13 cellular contexts compared by ENCODE assay signal in genomic region chr3:170360476-170360875, GRCh38. TPM values are rescaled to one million over a fixed set of nuclear protein-coding genes. Genes with fewer than 3 reads are reported as not detected.
DNase-seq lines count a peak whose midpoint lies in the region; ATAC-seq, FAIRE-seq and TF ChIP-seq lines count a peak whose summit lies in the region.
"Had no signal": no experiment of that assay in that cellular context is flagged by ENCODE, and none has a peak within 500 bp of the region (broad histone marks: within the 10 kb centered on the region; RNA-seq: fewer than 3 reads in every experiment).

No MANE protein-coding gene starts in this region.

- TF ChIP-seq RAD21 in K562 (CRISPR knock-in tag; conservative IDR thresholded peaks at IDR 0.05 in 1 of 2, IDR thresholded peaks at IDR 0.05 in 1 of 2) = no peak

- H3K27me3 ChIP-seq in right atrium auricular region = no peaks in the 10 kb centered on the region
- no peaks in the 10 kb centered on the region for H3K27me3 ChIP-seq in K562 (ENCODE audit: control insufficient read depth in 2 of 2, insufficient read depth in 2 of 2, low read length in 2 of 2)
- H3K27me3 ChIP-seq in gastrocnemius medialis = no peaks in the 10 kb centered on the region

- WGBS in K562 (ENCODE audit: insufficient coverage, low coverage, missing lambda C conversion rate) = 91% methylated on average over 5 of the region's 5 CpGs

- H3K27me3 Mint-ChIP-seq in memory B cell = no peaks in the 10 kb centered on the region
- H3K27me3 Mint-ChIP-seq in activated T-helper 1 cell treated with anti-CD3 and anti-CD28 coated beads, Interleukin-12 subunit alpha, Interleukin-12 subunit beta, Interleukin-2, Interleukin-4 antibody, amounts not matched to agents 30 ng/mL and 10 ng/mL and 1 ng/mL, durations not matched to agents 14 hours and 24 hours and 36 hours (ENCODE audit: insufficient read depth) = peaks cover 2% of the 10 kb centered on the region
- H3K27me3 Mint-ChIP-seq: stimulated activated memory B cell treated with anti-CD40 and anti-IgM and Interleukin-4, amounts not matched to agents 10 μg/mL and 1 μg/mL and 100 μg/mL, for 72 hours had no signal

- H3K9me1 ChIP-seq in K562 (ENCODE audit: control insufficient read depth, insufficient read depth, low read length) = no peaks in the 10 kb centered on the region

- CTCF ChIA-PET in K562 (lab: Yijun Ruan, JAX; ENCODE audit: low intra/inter-chr PET ratio) = no interaction called here

- H3K4me2 ChIP-seq in K562 (ENCODE audit: insufficient read depth, low read length) = peak overlapping the region; percentile 71

- DNase-seq in right atrium auricular region (ENCODE audit: low spot score) (no peak), Right ventricle myocardium inferior (ENCODE audit: missing footprints) (no peak), K562 (ENCODE audit: extremely low read depth in 1 of 4, low spot score in 3 of 4) (no peak), memory B cell (ENCODE audit: low spot score in 2 of 2) (no peak), globus pallidus (ENCODE audit: low spot score) (no peak), SIG-M5 (lab: John Stamatoyannopoulos, UW) (no peak), gastrocnemius medialis (no peak)
- DNase-seq in activated T-helper 1 cell treated with anti-CD3 and anti-CD28 coated beads, Interleukin-12 subunit alpha, Interleukin-12 subunit beta, Interleukin-2, Interleukin-4 antibody, amounts not matched to agents 30 ng/mL and 10 ng/mL and 1 ng/mL, durations not matched to agents 14 hours and 24 hours and 36 hours (ENCODE audit: low spot score) = no peak
- DNase-seq: activated CD4-positive, alpha-beta T cell treated with anti-CD3 and anti-CD28 coated beads for 1 hour; activated effector memory CD4-positive, alpha-beta T cell treated with Interleukin-2 at 50 U/mL for 16 hours; NCI-H2171 treated with DMSO at 0.1 percent for 48 hours; stimulated activated CD4-positive, alpha-beta T cell treated with anti-CD3 and anti-CD28 coated beads, Interleukin-15, amount 100 ng/mL, for 24 hours had no signal

- H4K20me1 ChIP-seq in K562 (replicated peaks; ENCODE audit: control insufficient read depth, insufficient read depth, low read length) = peaks cover 4% of the 10 kb centered on the region; the same call in 1 of the 2 replicates

- POLR2A ChIA-PET in K562 (lab: Yijun Ruan, JAX) = interaction anchor here (0.6 to 1.3 kb wide), 2 partner anchors 9 to 13 kb away, joined by 5 read pairs; no protein-coding TSS in a partner anchor

- peaks cover 15% of the 10 kb centered on the region for H3K36me3 Mint-ChIP-seq in memory B cell
- peaks cover 40% of the 10 kb centered on the region for H3K36me3 Mint-ChIP-seq in activated T-helper 1 cell treated with anti-CD3 and anti-CD28 coated beads, Interleukin-12 subunit alpha, Interleukin-12 subunit beta, Interleukin-2, Interleukin-4 antibody, amounts not matched to agents 30 ng/mL and 10 ng/mL and 1 ng/mL, durations not matched to agents 14 hours and 24 hours and 36 hours (ENCODE audit: low read depth)

- intact Hi-C loops in Right ventricle myocardium inferior (cut with DNase I) = no loop called here
- intact Hi-C loops in K562 (cut with micrococcal nuclease) = loop anchor here (2.0 to 5.0 kb wide), 3 partner anchors 50 to 138 kb away; partner anchors contain the start of gene PRKCI
- intact Hi-C loops in activated T-helper 1 cell treated with anti-CD3 and anti-CD28 coated beads, Interleukin-12 subunit alpha, Interleukin-12 subunit beta, Interleukin-2, Interleukin-4 antibody, amounts not matched to agents 30 ng/mL and 10 ng/mL and 1 ng/mL, durations not matched to agents 14 hours and 24 hours and 36 hours (cut with micrococcal nuclease) = loop anchor here (2.0 kb wide), 1 partner anchor 14 kb away; no protein-coding TSS in a partner anchor
- intact Hi-C loops in gastrocnemius medialis (cut with DNase I; ENCODE audit: low total_unique reads) = no loop called here

- BruUV-seq in K562 (replicated peaks; lab: Mats Ljungman, UMichigan) = no TSS peak

- no peaks in the 10 kb centered on the region for H3K9me3 Mint-ChIP-seq in memory B cell
- H3K9me3 Mint-ChIP-seq in activated T-helper 1 cell treated with anti-CD3 and anti-CD28 coated beads, Interleukin-12 subunit alpha, Interleukin-12 subunit beta, Interleukin-2, Interleukin-4 antibody, amounts not matched to agents 30 ng/mL and 10 ng/mL and 1 ng/mL, durations not matched to agents 14 hours and 24 hours and 36 hours = no peaks in the 10 kb centered on the region
- H3K9me3 Mint-ChIP-seq: stimulated activated memory B cell treated with anti-CD40 and anti-IgM and Interleukin-4, amounts not matched to agents 10 μg/mL and 1 μg/mL and 100 μg/mL, for 72 hours had no signal

- H3K36me3 ChIP-seq in right atrium auricular region (peaks cover 13% of the 10 kb centered on the region), K562 (ENCODE audit: control insufficient read depth, insufficient read depth, low read length) (peaks cover 25% of the 10 kb centered on the region), gastrocnemius medialis (peaks cover 0 to 4% of the 10 kb centered on the region in 2 donors)

- peaks cover 39% of the 10 kb centered on the region for H3K4me1 Mint-ChIP-seq in memory B cell
- peaks cover 44% of the 10 kb centered on the region for H3K4me1 Mint-ChIP-seq in activated T-helper 1 cell treated with anti-CD3 and anti-CD28 coated beads, Interleukin-12 subunit alpha, Interleukin-12 subunit beta, Interleukin-2, Interleukin-4 antibody, amounts not matched to agents 30 ng/mL and 10 ng/mL and 1 ng/mL, durations not matched to agents 14 hours and 24 hours and 36 hours (ENCODE audit: low read depth)

- 0 out of 4 replicates have a peak overlapping the region, but pooled peaks of 1 of the 2 experiments have one; percentile 23 for H3K9ac ChIP-seq in K562 (ENCODE audit: insufficient read depth in 1 of 2, low read depth in 2 of 2, low read length in 2 of 2)

- H3K27ac ChIP-seq in right atrium auricular region (no peak overlapping the region), K562 (ENCODE audit: extremely low read depth, low read depth, low read length) (0 out of 3 replicates have a peak overlapping the region, but pooled peaks have one; percentile 54), gastrocnemius medialis (no peak overlapping the region)

- TF ChIP-seq CTCF in right atrium auricular region (IDR thresholded peaks at IDR 0.05) (no peak), K562 (IDR thresholded peaks at IDR 0.05 in 2 of 3, conservative IDR thresholded peaks at IDR 0.05 in 1 of 3; ENCODE audit: insufficient read depth in 2 of 3, low read depth in 1 of 3, low read length in 3 of 3) (no peak), gastrocnemius medialis (IDR thresholded peaks at IDR 0.05 in 4 of 5, conservative IDR thresholded peaks at IDR 0.05 in 1 of 5) (no peak)

- H3K4me1 ChIP-seq in right atrium auricular region (peaks cover 0 to 40% of the 10 kb centered on the region in 2 donors), K562 (replicated peaks in 1 of 2; ENCODE audit: control insufficient read depth in 2 of 2, insufficient read depth in 2 of 2, low read length in 2 of 2) (peaks cover 9 to 30% of the 10 kb centered on the region in 2 experiments), gastrocnemius medialis (peaks cover 46 to 52% of the 10 kb centered on the region in 2 donors)

- H3K9me3 ChIP-seq in right atrium auricular region (no peaks in the 10 kb centered on the region), K562 (replicated peaks; ENCODE audit: control insufficient read depth, insufficient read depth, low read depth, low read length) (no peaks in the 10 kb centered on the region), gastrocnemius medialis (no peaks in the 10 kb centered on the region)

- no peak for TF ChIP-seq POLR2A in K562 (conservative IDR thresholded peaks at IDR 0.05)
- no peak for TF ChIP-seq POLR2A in gastrocnemius medialis (IDR thresholded peaks at IDR 0.05)

- no peak for TF ChIP-seq EP300 in K562 (IDR thresholded peaks at IDR 0.05; ENCODE audit: low read length)

- H3K27ac Mint-ChIP-seq in memory B cell = peak overlapping the region; percentile 67
- H3K27ac Mint-ChIP-seq in activated T-helper 1 cell treated with anti-CD3 and anti-CD28 coated beads, Interleukin-12 subunit alpha, Interleukin-12 subunit beta, Interleukin-2, Interleukin-4 antibody, amounts not matched to agents 30 ng/mL and 10 ng/mL and 1 ng/mL, durations not matched to agents 14 hours and 24 hours and 36 hours = no peak overlapping the region

- in situ Hi-C loops in K562 (cut with MboI) (no loop called here), gastrocnemius medialis (cut with MboI; ENCODE audit: low sequenced_read_pairs in 4 of 4) (loop anchor here in 1 of 4 donors (25.0 kb wide), 1 partner anchor 598 kb away; the partner anchor contains the start of genes ACTRT3, MYNN and TERC)

- no peak overlapping the region for H3K4me3 Mint-ChIP-seq in memory B cell
- H3K4me3 Mint-ChIP-seq in activated T-helper 1 cell treated with anti-CD3 and anti-CD28 coated beads, Interleukin-12 subunit alpha, Interleukin-12 subunit beta, Interleukin-2, Interleukin-4 antibody, amounts not matched to agents 30 ng/mL and 10 ng/mL and 1 ng/mL, durations not matched to agents 14 hours and 24 hours and 36 hours = no peak overlapping the region

- peak overlapping the region; percentile 5 to 8 for H3K4me3 ChIP-seq in right atrium auricular region
- no peak overlapping the region for H3K4me3 ChIP-seq in K562
- H3K4me3 ChIP-seq in gastrocnemius medialis = peak overlapping the region in 1 of 4 donors; percentile 26

- peak; percentile 6 for FAIRE-seq in K562 (lab: Jason Lieb, UNC)

- no peak overlapping the region for H2AFZ ChIP-seq in K562 (ENCODE audit: low read depth, low read length)

- H3K79me2 ChIP-seq in K562 (ENCODE audit: control insufficient read depth, insufficient read depth, low read length) = peaks cover 60% of the 10 kb centered on the region

- no peak for ATAC-seq in Right ventricle myocardium inferior
- ATAC-seq in K562 = no peak
- ATAC-seq in memory B cell (ENCODE audit: low read depth) = no peak
- no peak for ATAC-seq in gastrocnemius medialis
- ATAC-seq: stimulated activated memory B cell treated with anti-CD40 and anti-IgM and Interleukin-4, amounts not matched to agents 10 μg/mL and 1 μg/mL and 100 μg/mL, for 72 hours had no signal

RNA-seq across cellular contexts. Expression of gene SKIL, which starts 3.0 kb away (rescaled TPM):
- total RNA-seq in right atrium auricular region (10 to 100 TPM; 20.4 to 32.9 TPM), Right ventricle myocardium inferior (14.2 TPM), K562 (2014; rRNA removed) (11.5 and 19.1 TPM in 2 replicates), K562 (2014; rRNA removed; fragmentation: Illumina TruSeq; extraction: Trizol) (16.2 and 20.0 TPM in 2 replicates), K562 (2015; rRNA removed; fragmentation: Illumina TruSeq; extraction: Trizol) (15.5 and 15.6 TPM in 2 replicates), K562 (2021) (14.1 and 14.3 TPM in 2 replicates), gastrocnemius medialis (10 to 100 TPM; 26.7 to 45.1 (median 29.4) TPM)
- total RNA-seq in K562 (2011; cell fraction: chromatin; rRNA removed; ENCODE audit: low replicate concordance) = 19.4 and 45.9 TPM in 2 replicates
- 7.0 and 9.3 TPM in 2 replicates for total RNA-seq in K562 (2011; cell fraction: nucleolus; rRNA removed)
- 15.2 and 16.4 TPM in 2 replicates for total RNA-seq in K562 (2011; cell fraction: nucleoplasm; rRNA removed)
- polyA plus RNA-seq in K562 (2011; rRNA removed) (5.7 and 6.7 TPM in 2 replicates), K562 (2014; fragmentation: Illumina TruSeq; extraction: Trizol) (4.2 and 4.8 TPM in 2 replicates), K562 (2014; fragmentation: Nextera tagmentation; extraction: Ambion mirVana) (1 to 10 TPM; 4.4 to 9.7 TPM), K562 (2014; rRNA removed) (4.3 and 5.5 TPM in 2 replicates)
- 1.4 and 2.6 TPM in 2 replicates for polyA plus RNA-seq in K562 (2011; cell fraction: cytosol; rRNA removed)
- polyA plus RNA-seq in K562 (2011; cell fraction: nucleus; rRNA removed) = 4.0 and 4.2 TPM in 2 replicates
- polyA plus RNA-seq in K562 (2012) = 7.3 and 9.6 TPM in 2 replicates
- polyA minus RNA-seq in K562 (2011; rRNA and poly(A)+ RNA removed) = 30.7 and 32.7 TPM in 2 replicates
- 14.4 and 18.0 TPM in 2 replicates for polyA minus RNA-seq in K562 (2011; cell fraction: cytosol; rRNA and poly(A)+ RNA removed)
- polyA minus RNA-seq in K562 (2011; cell fraction: nucleus; rRNA and poly(A)+ RNA removed) = 5.0 and 8.0 TPM in 2 replicates
- 27.5 and 29.4 TPM in 2 replicates for total RNA-seq in activated T-helper 1 cell treated with anti-CD3 and anti-CD28 coated beads, Interleukin-12 subunit alpha, Interleukin-12 subunit beta, Interleukin-2, Interleukin-4 antibody, amounts not matched to agents 30 ng/mL and 10 ng/mL and 1 ng/mL, durations not matched to agents 14 hours and 24 hours and 36 hours

RNA-seq across cellular contexts. Expression of gene CLDN11, which starts 58.2 kb away (rescaled TPM):
- total RNA-seq in right atrium auricular region = 10 to 100 TPM in 1 of 2 donors, 1 to 10 TPM in 1; 9.0 to 15.8 TPM
- total RNA-seq in Right ventricle myocardium inferior = 2.7 TPM
- total RNA-seq in K562 (2011; cell fraction: chromatin; rRNA removed; ENCODE audit: low replicate concordance) = 0.25 and 0.30 TPM in 2 replicates
- total RNA-seq in K562 (2011; cell fraction: nucleolus; rRNA removed) = 0.67 and 0.79 TPM in 2 replicates
- 0.76 and 0.95 TPM in 2 replicates for total RNA-seq in K562 (2011; cell fraction: nucleoplasm; rRNA removed)
- 0.37 and 0.41 TPM in 2 replicates for total RNA-seq in K562 (2014; rRNA removed)
- total RNA-seq in K562 (2014; rRNA removed; fragmentation: Illumina TruSeq; extraction: Trizol) = 0.16 and 0.18 TPM in 2 replicates
- total RNA-seq in K562 (2015; rRNA removed; fragmentation: Illumina TruSeq; extraction: Trizol) = 0.26 and 0.33 TPM in 2 replicates
- 0.24 and 0.42 TPM in 2 replicates for total RNA-seq in K562 (2021)
- polyA plus RNA-seq in K562 (2011; rRNA removed) = not detected in 2 replicates
- polyA plus RNA-seq in K562 (2011; cell fraction: cytosol; rRNA removed) = 0.22 TPM in 1 of 2 replicates, not detected in the other
- polyA plus RNA-seq in K562 (2011; cell fraction: nucleus; rRNA removed) = not detected in 2 replicates
- polyA plus RNA-seq in K562 (2012) = 0.17 and 0.42 TPM in 2 replicates
- polyA plus RNA-seq in K562 (2014; fragmentation: Illumina TruSeq; extraction: Trizol) = 0.17 and 0.18 TPM in 2 replicates
- under 1 TPM; 0.14 to 0.15 TPM for polyA plus RNA-seq in K562 (2014; fragmentation: Nextera tagmentation; extraction: Ambion mirVana)
- polyA plus RNA-seq in K562 (2014; rRNA removed) = 0.05 and 0.16 TPM in 2 replicates
- 0.32 TPM in 1 of 2 replicates, not detected in the other for polyA minus RNA-seq in K562 (2011; rRNA and poly(A)+ RNA removed)
- 0.57 TPM in 1 of 2 replicates, not detected in the other for polyA minus RNA-seq in K562 (2011; cell fraction: cytosol; rRNA and poly(A)+ RNA removed)
- not detected in 2 replicates for polyA minus RNA-seq in K562 (2011; cell fraction: nucleus; rRNA and poly(A)+ RNA removed)
- total RNA-seq in activated T-helper 1 cell treated with anti-CD3 and anti-CD28 coated beads, Interleukin-12 subunit alpha, Interleukin-12 subunit beta, Interleukin-2, Interleukin-4 antibody, amounts not matched to agents 30 ng/mL and 10 ng/mL and 1 ng/mL, durations not matched to agents 14 hours and 24 hours and 36 hours = not detected in 2 replicates
- 1 to 10 TPM in 2 of 4 donors, under 1 TPM in 2; 0.53 to 2.7 (median 1.4) TPM for total RNA-seq in gastrocnemius medialis

Comparison
In these comparisons a context has a peak if more than half of its experiments do, and no peak if none do; other contexts are left out.
1. intact Hi-C loops: an anchor here in K562 (2.0 to 5.0 kb wide) and activated T-helper 1 cell treated with anti-CD3 and anti-CD28 coated beads, Interleukin-12 subunit alpha, Interleukin-12 subunit beta, Interleukin-2, Interleukin-4 antibody, amounts not matched to agents 30 ng/mL and 10 ng/mL and 1 ng/mL, durations not matched to agents 14 hours and 24 hours and 36 hours (2.0 kb wide); none called in Right ventricle myocardium inferior and gastrocnemius medialis.